Comparison of ENCODE assay signal across 1 cellular context in the genomic region with DNA sequence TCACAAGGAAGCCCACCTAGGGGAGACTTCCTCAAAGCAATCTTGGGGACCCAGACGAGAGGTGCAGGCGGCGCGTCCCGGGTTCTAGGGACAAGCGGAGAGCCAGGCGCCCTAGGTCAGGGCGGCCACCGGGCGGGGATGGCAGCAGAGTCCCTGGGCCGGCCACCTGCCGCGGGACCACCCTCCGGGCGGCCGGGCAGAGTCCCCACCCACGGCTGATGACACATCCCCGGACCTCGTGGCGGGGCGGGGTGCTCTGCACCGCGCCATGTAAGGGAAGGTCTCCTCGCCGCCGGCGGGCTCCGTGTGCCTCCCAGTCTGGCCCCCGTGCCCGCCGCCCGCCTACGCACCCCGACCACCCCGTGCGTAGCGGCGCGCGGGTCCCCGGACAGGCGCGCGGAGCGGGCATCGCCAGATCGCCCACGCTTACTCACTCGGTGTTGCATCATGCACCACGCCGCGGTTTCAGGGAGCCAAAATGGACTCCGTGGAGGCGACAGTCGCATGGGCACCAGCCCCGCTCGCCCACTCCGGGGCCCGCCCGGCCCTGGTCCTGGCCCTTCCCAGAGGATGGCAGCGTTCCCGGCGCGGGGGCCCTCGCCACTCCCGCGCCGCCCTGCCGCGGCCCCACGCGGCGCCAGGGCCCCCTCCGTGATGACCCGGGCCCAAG.
TF ChIP-seq lines count a peak whose summit lies in the region.

No MANE protein-coding gene starts in this region.

TF ChIP-seq in HepG2, 621 proteins besides CTCF, POLR2A, EP300 and RAD21 (continued from another document and continues in another):
- no peak for TF ChIP-seq CC2D1A (CRISPR knock-in tag; IDR thresholded peaks at IDR 0.05)
- TF ChIP-seq GABPA (IDR thresholded peaks at IDR 0.05; ENCODE audit: low read depth, low read length) = no peak
- TF ChIP-seq GABPA (CRISPR knock-in tag; IDR thresholded peaks at IDR 0.05; ENCODE audit: low read depth) = no peak
- TF ChIP-seq ZFP41 (CRISPR knock-in tag; IDR thresholded peaks at IDR 0.05; ENCODE audit: borderline replicate concordance) = no peak
- TF ChIP-seq SNAI1 (CRISPR knock-in tag; IDR thresholded peaks at IDR 0.05; ENCODE audit: borderline replicate concordance) = no peak
- no peak for TF ChIP-seq PBX2 (CRISPR knock-in tag; IDR thresholded peaks at IDR 0.05)
- TF ChIP-seq, protein P1, sequence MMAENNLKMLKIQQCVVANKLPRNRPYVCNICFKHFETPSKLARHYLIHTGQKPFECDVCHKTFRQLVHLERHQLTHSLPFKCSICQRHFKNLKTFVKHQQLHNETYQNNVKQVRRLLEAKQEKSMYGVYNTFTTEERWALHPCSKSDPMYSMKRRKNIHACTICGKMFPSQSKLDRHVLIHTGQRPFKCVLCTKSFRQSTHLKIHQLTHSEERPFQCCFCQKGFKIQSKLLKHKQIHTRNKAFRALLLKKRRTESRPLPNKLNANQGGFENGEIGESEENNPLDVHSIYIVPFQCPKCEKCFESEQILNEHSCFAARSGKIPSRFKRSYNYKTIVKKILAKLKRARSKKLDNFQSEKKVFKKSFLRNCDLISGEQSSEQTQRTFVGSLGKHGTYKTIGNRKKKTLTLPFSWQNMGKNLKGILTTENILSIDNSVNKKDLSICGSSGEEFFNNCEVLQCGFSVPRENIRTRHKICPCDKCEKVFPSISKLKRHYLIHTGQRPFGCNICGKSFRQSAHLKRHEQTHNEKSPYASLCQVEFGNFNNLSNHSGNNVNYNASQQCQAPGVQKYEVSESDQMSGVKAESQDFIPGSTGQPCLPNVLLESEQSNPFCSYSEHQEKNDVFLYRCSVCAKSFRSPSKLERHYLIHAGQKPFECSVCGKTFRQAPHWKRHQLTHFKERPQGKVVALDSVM (CRISPR knock-in tag; IDR thresholded peaks at IDR 0.05) = no peak; the same call in 1 of the 2 replicates
- TF ChIP-seq NFYB (CRISPR knock-in tag; IDR thresholded peaks at IDR 0.05) = no peak
- TF ChIP-seq DNMT3B (CRISPR knock-in tag; conservative IDR thresholded peaks at IDR 0.05) = no peak
- TF ChIP-seq ZNF12 (CRISPR knock-in tag; IDR thresholded peaks at IDR 0.05) = no peak
- TF ChIP-seq SOX6 (IDR thresholded peaks at IDR 0.05) = no peak
- TF ChIP-seq SOX6 (CRISPR knock-in tag; IDR thresholded peaks at IDR 0.05) = peak; percentile 2; the same call in 1 of the 2 replicates
- TF ChIP-seq ZNF605 (CRISPR knock-in tag; IDR thresholded peaks at IDR 0.05) = no peak
- peak; percentile 50; the same call in 1 of the 2 replicates for TF ChIP-seq POLR2G (IDR thresholded peaks at IDR 0.05; ENCODE audit: low read depth, low read length)
- TF ChIP-seq MXD3 (CRISPR knock-in tag; IDR thresholded peaks at IDR 0.05) = no peak
- TF ChIP-seq ZNF878 (CRISPR knock-in tag; IDR thresholded peaks at IDR 0.05) = no peak
- no peak for TF ChIP-seq SOX13 (IDR thresholded peaks at IDR 0.05)
- TF ChIP-seq SOX13 (CRISPR knock-in tag; conservative IDR thresholded peaks at IDR 0.05 in 1 of 2, IDR thresholded peaks at IDR 0.05 in 1 of 2) = no peak
- no peak for TF ChIP-seq STAG1 (CRISPR knock-in tag; IDR thresholded peaks at IDR 0.05)
- TF ChIP-seq ZNF383 (CRISPR knock-in tag; IDR thresholded peaks at IDR 0.05; ENCODE audit: borderline replicate concordance) = no peak
- TF ChIP-seq KDM3A (CRISPR knock-in tag; IDR thresholded peaks at IDR 0.05; ENCODE audit: low read depth) = 0 out of 2 replicates have a peak, but pooled peaks have one; percentile 27
- TF ChIP-seq ZNF234 (CRISPR knock-in tag; conservative IDR thresholded peaks at IDR 0.05) = no peak
- TF ChIP-seq ZNF639 (CRISPR knock-in tag; conservative IDR thresholded peaks at IDR 0.05) = no peak
- no peak for TF ChIP-seq ZNF451 (CRISPR knock-in tag; IDR thresholded peaks at IDR 0.05)
- no peak for TF ChIP-seq ZNF629 (CRISPR knock-in tag; conservative IDR thresholded peaks at IDR 0.05)
- no peak for TF ChIP-seq GLMP (CRISPR knock-in tag; IDR thresholded peaks at IDR 0.05; ENCODE audit: borderline replicate concordance)
- TF ChIP-seq ZNF891 (CRISPR knock-in tag; IDR thresholded peaks at IDR 0.05) = peak; percentile 69; the same call in 1 of the 2 replicates
- TF ChIP-seq ZBTB7B (CRISPR knock-in tag; IDR thresholded peaks at IDR 0.05) = 0 out of 2 replicates have a peak, but pooled peaks have one; percentile 64
- no peak for TF ChIP-seq RNF219 (CRISPR knock-in tag; IDR thresholded peaks at IDR 0.05)
- no peak for TF ChIP-seq FOXO4 (CRISPR knock-in tag; conservative IDR thresholded peaks at IDR 0.05)
- no peak for TF ChIP-seq GZF1 (CRISPR knock-in tag; IDR thresholded peaks at IDR 0.05)
- no peak for TF ChIP-seq BRCA1 (CRISPR knock-in tag; IDR thresholded peaks at IDR 0.05)
- TF ChIP-seq PPARG (CRISPR knock-in tag; conservative IDR thresholded peaks at IDR 0.05) = no peak
- no peak for TF ChIP-seq GFI1 (CRISPR knock-in tag; IDR thresholded peaks at IDR 0.05; ENCODE audit: borderline replicate concordance)
- TF ChIP-seq ZMYM2 (CRISPR knock-in tag; IDR thresholded peaks at IDR 0.05) = no peak
- TF ChIP-seq ZNF782 (CRISPR knock-in tag; IDR thresholded peaks at IDR 0.05; ENCODE audit: borderline replicate concordance) = peak; percentile 9; the same call in 1 of the 2 replicates
- TF ChIP-seq MIER2 (CRISPR knock-in tag; IDR thresholded peaks at IDR 0.05) = no peak
- TF ChIP-seq NBN (conservative IDR thresholded peaks at IDR 0.05) = no peak
- TF ChIP-seq AGO2 (optimal IDR thresholded peaks at IDR 0.05; ENCODE audit: low read depth, low read length) = peak; percentile 78
- TF ChIP-seq TBL1XR1 (IDR thresholded peaks at IDR 0.05; ENCODE audit: borderline replicate concordance, low read length, partially characterized antibody) = no peak
- TF ChIP-seq ZNF564 (CRISPR knock-in tag; IDR thresholded peaks at IDR 0.05) = 0 out of 2 replicates have a peak, but pooled peaks have one; percentile 29
- TF ChIP-seq HNF4G (IDR thresholded peaks at IDR 0.05; ENCODE audit: borderline replicate concordance, low read depth, low read length) = no peak
- TF ChIP-seq HNF4G (CRISPR knock-in tag; IDR thresholded peaks at IDR 0.05; ENCODE audit: borderline replicate concordance, low read depth) = no peak
- no peak for TF ChIP-seq ZNF816 (CRISPR knock-in tag; IDR thresholded peaks at IDR 0.05; ENCODE audit: borderline replicate concordance)
- TF ChIP-seq FOXK1 (CRISPR knock-in tag; IDR thresholded peaks at IDR 0.05; ENCODE audit: borderline replicate concordance, low read depth) = no peak
- no peak for TF ChIP-seq ZNF570 (CRISPR knock-in tag; IDR thresholded peaks at IDR 0.05; ENCODE audit: borderline replicate concordance)
- TF ChIP-seq ATF1 (CRISPR knock-in tag; IDR thresholded peaks at IDR 0.05) = no peak
- TF ChIP-seq, protein P2, sequence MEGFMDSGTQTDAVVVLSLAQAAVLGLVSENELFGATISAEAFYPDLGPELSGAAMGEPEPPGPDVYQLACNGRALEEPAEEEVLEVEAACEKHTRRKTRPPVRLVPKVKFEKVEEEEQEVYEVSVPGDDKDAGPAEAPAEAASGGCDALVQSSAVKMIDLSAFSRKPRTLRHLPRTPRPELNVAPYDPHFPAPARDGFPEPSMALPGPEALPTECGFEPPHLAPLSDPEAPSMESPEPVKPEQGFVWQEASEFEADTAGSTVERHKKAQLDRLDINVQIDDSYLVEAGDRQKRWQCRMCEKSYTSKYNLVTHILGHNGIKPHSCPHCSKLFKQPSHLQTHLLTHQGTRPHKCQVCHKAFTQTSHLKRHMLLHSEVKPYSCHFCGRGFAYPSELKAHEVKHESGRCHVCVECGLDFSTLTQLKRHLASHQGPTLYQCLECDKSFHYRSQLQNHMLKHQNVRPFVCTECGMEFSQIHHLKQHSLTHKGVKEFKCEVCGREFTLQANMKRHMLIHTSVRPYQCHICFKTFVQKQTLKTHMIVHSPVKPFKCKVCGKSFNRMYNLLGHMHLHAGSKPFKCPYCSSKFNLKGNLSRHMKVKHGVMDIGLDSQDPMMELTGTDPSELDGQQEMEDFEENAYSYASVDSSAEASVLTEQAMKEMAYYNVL (CRISPR knock-in tag; IDR thresholded peaks at IDR 0.05; ENCODE audit: borderline replicate concordance) = no peak
- TF ChIP-seq PHF20 (CRISPR knock-in tag; IDR thresholded peaks at IDR 0.05) = no peak
- TF ChIP-seq GPN1 (CRISPR knock-in tag; IDR thresholded peaks at IDR 0.05; ENCODE audit: borderline replicate concordance) = no peak
- no peak for TF ChIP-seq ZBTB33 (CRISPR knock-in tag; IDR thresholded peaks at IDR 0.05)
- TF ChIP-seq GABPB1 (CRISPR knock-in tag; IDR thresholded peaks at IDR 0.05) = peak; percentile 61; the same call in 1 of the 2 replicates
- TF ChIP-seq ZNF850 (CRISPR knock-in tag; conservative IDR thresholded peaks at IDR 0.05) = no peak
